21 cellular contexts compared by ENCODE assay signal in the genomic region with DNA sequence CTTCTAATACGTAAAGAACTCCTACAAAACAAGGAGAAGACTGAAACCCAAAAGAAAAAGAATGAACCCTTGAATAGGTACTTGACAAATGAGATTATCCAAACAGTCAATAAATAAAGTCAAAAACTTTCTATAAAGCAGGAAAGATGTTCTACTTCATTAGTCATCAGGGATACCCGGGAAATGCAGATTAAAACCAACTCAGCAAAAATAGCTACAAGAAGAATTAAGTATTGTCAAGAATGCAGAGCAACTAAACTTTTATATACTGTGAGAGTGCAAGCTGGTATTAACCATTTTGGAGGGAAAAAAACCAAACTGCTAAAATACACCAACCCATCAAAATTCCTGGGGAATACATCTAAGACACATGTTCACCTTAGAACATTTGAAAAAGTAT. TPM values are rescaled to one million over a fixed set of nuclear protein-coding genes. Genes with fewer than 3 reads are reported as not detected.
A peak's percentile ranks its signal among the peaks of the same experiment; 100 is the strongest.
DNase-seq lines count a peak whose midpoint lies in the region; ATAC-seq and TF ChIP-seq lines count a peak whose summit lies in the region.
"Had no signal": no experiment of that assay in that cellular context is flagged by ENCODE, and none has a peak within 500 bp of the region (broad histone marks: within the 10 kb centered on the region; RNA-seq: fewer than 3 reads in every experiment).

No MANE protein-coding gene starts in this region.

- no peak overlapping the region for H2AFZ ChIP-seq in GM23338

- H3K36me3 ChIP-seq in GM23338 (ENCODE audit: insufficient read depth): peaks cover 5% of the 10 kb centered on the region; the same call in 1 of the 2 replicates
- peaks cover 0 to 14% of the 10 kb centered on the region in 2 donors for H3K36me3 ChIP-seq in left lung

- H3K9me3 Mint-ChIP-seq in GM23338: no peaks in the 10 kb centered on the region
- no peaks in the 10 kb centered on the region for H3K9me3 Mint-ChIP-seq in activated T-helper 17 cell treated with anti-CD3 and anti-CD28 coated beads, Interleukin-2, amount 50 U/mL, for 72 hours
- H3K9me3 Mint-ChIP-seq: CD4-positive, alpha-beta memory T cell had no signal

- H3K4me3 ChIP-seq in GM23338 (no peak overlapping the region), left lung (no peak overlapping the region)
- H3K4me3 ChIP-seq: BLaER1 treated with 17β-estradiol and CSF1 and Interleukin-3, amounts not matched to agents 10 nM and 100 nM had no signal

- ATAC-seq in GM23338 (no peak), left lung (no peak), GM18870 (IDR thresholded peaks at IDR 0.05; ENCODE audit: unreplicated experiment) (no peak)
- no peak for ATAC-seq in activated T-helper 17 cell treated with anti-CD3 and anti-CD28 coated beads, Interleukin-2, amount 50 U/mL, for 72 hours (replicated peaks)

- H3K4me1 Mint-ChIP-seq in GM23338: no peaks in the 10 kb centered on the region
- peaks cover 11% of the 10 kb centered on the region for H3K4me1 Mint-ChIP-seq in activated T-helper 17 cell treated with anti-CD3 and anti-CD28 coated beads, Interleukin-2, amount 50 U/mL, for 72 hours

- no peaks in the 10 kb centered on the region for H3K9me2 ChIP-seq in GM23338 (ENCODE audit: insufficient read depth)

- no peak overlapping the region for H3K27ac ChIP-seq in GM23338 (ENCODE audit: low read depth)
- no peak overlapping the region for H3K27ac ChIP-seq in left lung
- H3K27ac ChIP-seq: BLaER1 treated with 17β-estradiol and CSF1 and Interleukin-3, amounts not matched to agents 10 nM and 100 nM had no signal

- peaks cover 13% of the 10 kb centered on the region; the same call in 2 of the 3 replicates for H3K36me3 Mint-ChIP-seq in GM23338 (ENCODE audit: low read depth)
- peaks cover 88% of the 10 kb centered on the region for H3K36me3 Mint-ChIP-seq in activated T-helper 17 cell treated with anti-CD3 and anti-CD28 coated beads, Interleukin-2, amount 50 U/mL, for 72 hours (ENCODE audit: low read depth)

- intact Hi-C loops in left lung (cut with DNase I): no loop called here

- peak overlapping the region; percentile 12; the same call in 1 of the 2 replicates for H3K27ac Mint-ChIP-seq in GM23338
- H3K27ac Mint-ChIP-seq in activated T-helper 17 cell treated with anti-CD3 and anti-CD28 coated beads, Interleukin-2, amount 50 U/mL, for 72 hours: peak overlapping the region; percentile 5

- peaks cover 46% of the 10 kb centered on the region for H4K20me1 ChIP-seq in GM23338 (replicated peaks; ENCODE audit: insufficient read depth)

- H3K27me3 ChIP-seq in GM23338 (ENCODE audit: insufficient read depth) (no peaks in the 10 kb centered on the region), left lung (no peaks in the 10 kb centered on the region)
- H3K27me3 ChIP-seq: BLaER1 treated with 17β-estradiol and CSF1 and Interleukin-3, amounts not matched to agents 10 nM and 100 nM had no signal

- no peaks in the 10 kb centered on the region for H3K4me1 ChIP-seq in GM23338 (ENCODE audit: insufficient read depth)
- peaks cover 0 to 28% of the 10 kb centered on the region in 2 donors for H3K4me1 ChIP-seq in left lung
- H3K4me1 ChIP-seq: Caco-2 had no signal

- H3K4me3 Mint-ChIP-seq in GM23338: no peak overlapping the region
- H3K4me3 Mint-ChIP-seq in activated T-helper 17 cell treated with anti-CD3 and anti-CD28 coated beads, Interleukin-2, amount 50 U/mL, for 72 hours: no peak overlapping the region

- peaks cover under 1% of the 10 kb centered on the region for H3K27me3 Mint-ChIP-seq in GM23338 (ENCODE audit: insufficient read depth, low read depth, poor library complexity)
- no peaks in the 10 kb centered on the region for H3K27me3 Mint-ChIP-seq in activated T-helper 17 cell treated with anti-CD3 and anti-CD28 coated beads, Interleukin-2, amount 50 U/mL, for 72 hours
- H3K27me3 Mint-ChIP-seq: CD4-positive, alpha-beta memory T cell had no signal

- H3K9me3 ChIP-seq in left lung: no peaks in the 10 kb centered on the region
- H3K9me3 ChIP-seq: Caco-2 had no signal

- no peaks in the 10 kb centered on the region for H3F3A ChIP-seq in GM23338 (replicated peaks; ENCODE audit: low read depth)

- TF ChIP-seq CTCF in GM23338 (conservative IDR thresholded peaks at IDR 0.05; ENCODE audit: low read depth in 2 of 2): no peak
- no peak for TF ChIP-seq CTCF in left lung (IDR thresholded peaks at IDR 0.05)

- no peak overlapping the region for H3K4me2 ChIP-seq in GM23338

- H3K79me2 ChIP-seq in GM23338 (replicated peaks; ENCODE audit: insufficient read depth): peaks cover 94% of the 10 kb centered on the region

- DNase-seq in GM23338 (ENCODE audit: low spot score): no peak
- DNase-seq in foreskin melanocyte: peak; percentile 24
- no peak for DNase-seq in SKM-1 treated with dmso at 0.1 percent for 144 hours (lab: John Stamatoyannopoulos, UW; ENCODE audit: unreplicated experiment)
- no peak for DNase-seq in left lung
- DNase-seq in anterior cingulate cortex (lab: John Stamatoyannopoulos, UW): no peak
- DNase-seq: Caco-2; CD4-positive, alpha-beta memory T cell; DMS 273 treated with DMSO at 0.1 percent for 48 hours; DND-41; GF-D8; Kasumi-1; MM.1S; NCI-H1092; NCI-H2081; NCI-H2171; NCI-H526 treated with DMSO at 0.1 percent for 48 hours; OCI-M1; Right ventricle myocardium superior had no signal

TF ChIP-seq in GM23338, 12 proteins besides CTCF, POLR2A, EP300 and RAD21 (continues in another document):
- TF ChIP-seq ZNF114 (CRISPR knock-in tag; IDR thresholded peaks at IDR 0.05) (no peak), EZH2 (IDR thresholded peaks at IDR 0.05; ENCODE audit: low read depth, unreplicated experiment) (no peak), POLR2AphosphoS5 (IDR thresholded peaks at IDR 0.05; ENCODE audit: low read depth) (no peak), ZNF331 (CRISPR knock-in tag; IDR thresholded peaks at IDR 0.05; ENCODE audit: low read depth) (no peak), STAT1 (IDR thresholded peaks at IDR 0.05; ENCODE audit: unreplicated experiment) (no peak)
- TF ChIP-seq, protein P1, sequence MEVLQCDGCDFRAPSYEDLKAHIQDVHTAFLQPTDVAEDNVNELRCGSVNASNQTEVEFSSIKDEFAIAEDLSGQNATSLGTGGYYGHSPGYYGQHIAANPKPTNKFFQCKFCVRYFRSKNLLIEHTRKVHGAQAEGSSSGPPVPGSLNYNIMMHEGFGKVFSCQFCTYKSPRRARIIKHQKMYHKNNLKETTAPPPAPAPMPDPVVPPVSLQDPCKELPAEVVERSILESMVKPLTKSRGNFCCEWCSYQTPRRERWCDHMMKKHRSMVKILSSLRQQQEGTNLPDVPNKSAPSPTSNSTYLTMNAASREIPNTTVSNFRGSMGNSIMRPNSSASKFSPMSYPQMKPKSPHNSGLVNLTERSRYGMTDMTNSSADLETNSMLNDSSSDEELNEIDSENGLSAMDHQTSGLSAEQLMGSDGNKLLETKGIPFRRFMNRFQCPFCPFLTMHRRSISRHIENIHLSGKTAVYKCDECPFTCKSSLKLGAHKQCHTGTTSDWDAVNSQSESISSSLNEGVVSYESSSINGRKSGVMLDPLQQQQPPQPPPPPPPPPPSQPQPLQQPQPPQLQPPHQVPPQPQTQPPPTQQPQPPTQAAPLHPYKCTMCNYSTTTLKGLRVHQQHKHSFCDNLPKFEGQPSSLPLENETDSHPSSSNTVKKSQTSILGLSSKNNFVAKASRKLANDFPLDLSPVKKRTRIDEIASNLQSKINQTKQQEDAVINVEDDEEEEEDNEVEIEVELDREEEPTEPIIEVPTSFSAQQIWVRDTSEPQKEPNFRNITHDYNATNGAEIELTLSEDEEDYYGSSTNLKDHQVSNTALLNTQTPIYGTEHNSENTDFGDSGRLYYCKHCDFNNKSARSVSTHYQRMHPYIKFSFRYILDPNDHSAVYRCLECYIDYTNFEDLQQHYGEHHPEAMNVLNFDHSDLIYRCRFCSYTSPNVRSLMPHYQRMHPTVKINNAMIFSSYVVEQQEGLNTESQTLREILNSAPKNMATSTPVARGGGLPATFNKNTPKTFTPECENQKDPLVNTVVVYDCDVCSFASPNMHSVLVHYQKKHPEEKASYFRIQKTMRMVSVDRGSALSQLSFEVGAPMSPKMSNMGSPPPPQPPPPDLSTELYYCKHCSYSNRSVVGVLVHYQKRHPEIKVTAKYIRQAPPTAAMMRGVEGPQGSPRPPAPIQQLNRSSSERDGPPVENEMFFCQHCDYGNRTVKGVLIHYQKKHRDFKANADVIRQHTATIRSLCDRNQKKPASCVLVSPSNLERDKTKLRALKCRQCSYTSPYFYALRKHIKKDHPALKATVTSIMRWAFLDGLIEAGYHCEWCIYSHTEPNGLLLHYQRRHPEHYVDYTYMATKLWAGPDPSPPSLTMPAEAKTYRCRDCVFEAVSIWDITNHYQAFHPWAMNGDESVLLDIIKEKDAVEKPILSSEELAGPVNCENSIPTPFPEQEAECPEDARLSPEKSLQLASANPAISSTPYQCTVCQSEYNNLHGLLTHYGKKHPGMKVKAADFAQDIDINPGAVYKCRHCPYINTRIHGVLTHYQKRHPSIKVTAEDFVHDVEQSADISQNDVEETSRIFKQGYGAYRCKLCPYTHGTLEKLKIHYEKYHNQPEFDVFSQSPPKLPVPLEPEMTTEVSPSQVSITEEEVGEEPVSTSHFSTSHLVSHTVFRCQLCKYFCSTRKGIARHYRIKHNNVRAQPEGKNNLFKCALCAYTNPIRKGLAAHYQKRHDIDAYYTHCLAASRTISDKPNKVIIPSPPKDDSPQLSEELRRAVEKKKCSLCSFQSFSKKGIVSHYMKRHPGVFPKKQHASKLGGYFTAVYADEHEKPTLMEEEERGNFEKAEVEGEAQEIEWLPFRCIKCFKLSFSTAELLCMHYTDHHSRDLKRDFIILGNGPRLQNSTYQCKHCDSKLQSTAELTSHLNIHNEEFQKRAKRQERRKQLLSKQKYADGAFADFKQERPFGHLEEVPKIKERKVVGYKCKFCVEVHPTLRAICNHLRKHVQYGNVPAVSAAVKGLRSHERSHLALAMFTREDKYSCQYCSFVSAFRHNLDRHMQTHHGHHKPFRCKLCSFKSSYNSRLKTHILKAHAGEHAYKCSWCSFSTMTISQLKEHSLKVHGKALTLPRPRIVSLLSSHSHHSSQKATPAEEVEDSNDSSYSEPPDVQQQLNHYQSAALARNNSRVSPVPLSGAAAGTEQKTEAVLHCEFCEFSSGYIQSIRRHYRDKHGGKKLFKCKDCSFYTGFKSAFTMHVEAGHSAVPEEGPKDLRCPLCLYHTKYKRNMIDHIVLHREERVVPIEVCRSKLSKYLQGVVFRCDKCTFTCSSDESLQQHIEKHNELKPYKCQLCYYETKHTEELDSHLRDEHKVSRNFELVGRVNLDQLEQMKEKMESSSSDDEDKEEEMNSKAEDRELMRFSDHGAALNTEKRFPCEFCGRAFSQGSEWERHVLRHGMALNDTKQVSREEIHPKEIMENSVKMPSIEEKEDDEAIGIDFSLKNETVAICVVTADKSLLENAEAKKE (CRISPR knock-in tag; IDR thresholded peaks at IDR 0.05): no peak

RNA-seq across cellular contexts. Expression of a gene that starts 10.4 kb away (rescaled TPM):
- total RNA-seq in GM23338 (2014; rRNA removed; shearing (Covaris generic)): 73.6 and 84.0 TPM in 2 replicates
- 125 and 135 TPM in 2 replicates for polyA plus RNA-seq in GM23338 (2016; fragmentation: Nextera tagmentation; extraction: Ambion mirVana)
- 10 to 100 TPM; 66.4 to 70.7 TPM for total RNA-seq in activated T-helper 17 cell treated with anti-CD3 and anti-CD28 coated beads, Interleukin-2, amount 50 U/mL, for 72 hours
- 10 to 100 TPM; 54.3 to 62.0 TPM for total RNA-seq in left lung

RNA-seq across cellular contexts. Expression of a gene that starts 23.2 kb away (rescaled TPM):
- total RNA-seq in GM23338 (2014; rRNA removed; shearing (Covaris generic)): 12.0 and 14.8 TPM in 2 replicates
- 3.5 and 7.0 TPM in 2 replicates for polyA plus RNA-seq in GM23338 (2016; fragmentation: Nextera tagmentation; extraction: Ambion mirVana)
- 10 to 100 TPM; 24.9 to 27.4 TPM for total RNA-seq in activated T-helper 17 cell treated with anti-CD3 and anti-CD28 coated beads, Interleukin-2, amount 50 U/mL, for 72 hours
- 10 to 100 TPM; 25.0 to 37.7 TPM for total RNA-seq in left lung
